In the genomic region with DNA sequence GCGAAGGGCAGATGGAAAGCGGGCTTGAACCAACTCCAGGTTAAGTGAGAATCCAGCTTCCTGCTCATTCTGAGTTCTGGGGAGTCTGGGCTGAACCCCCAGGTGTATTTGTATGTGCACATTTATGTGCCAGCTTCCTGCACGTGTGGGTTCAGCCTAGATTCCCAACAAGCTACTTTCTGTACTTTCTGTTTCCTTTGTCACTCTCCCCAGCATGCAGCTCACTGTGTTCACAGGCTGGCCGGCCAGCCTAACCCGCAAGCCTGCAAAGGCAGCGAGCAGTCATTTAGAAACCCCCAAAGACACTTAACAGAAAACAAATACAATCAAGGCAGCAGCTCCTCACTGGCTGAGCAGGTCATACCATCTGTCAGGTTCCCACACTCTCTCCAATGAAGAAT, we compare ENCODE assay signal across 8 cellular contexts. TPM values are rescaled to one million over a fixed set of nuclear protein-coding genes. Genes with fewer than 3 reads are reported as not detected.
A peak's percentile ranks its signal among the peaks of the same experiment; 100 is the strongest.
DNase-seq lines count a peak whose midpoint lies in the region; ATAC-seq and TF ChIP-seq lines count a peak whose summit lies in the region.

No MANE protein-coding gene starts in this region.

- intact Hi-C loops in posterior vena cava (cut with DNase I) = no loop called here

- H3K9me3 Mint-ChIP-seq in CD4-positive, CD25-positive, alpha-beta regulatory T cell = no peaks in the 10 kb centered on the region
- no peaks in the 10 kb centered on the region for H3K9me3 Mint-ChIP-seq in activated naive CD8-positive, alpha-beta T cell treated with anti-CD3 and anti-CD28 coated beads for 36 hours
- peaks cover 3% of the 10 kb centered on the region for H3K9me3 Mint-ChIP-seq in nephron progenitor cell

- no peaks in the 10 kb centered on the region for H3K27me3 ChIP-seq in CD4-positive, CD25-positive, alpha-beta regulatory T cell (ENCODE audit: control insufficient read depth, insufficient read depth, low read length)

- H3K36me3 ChIP-seq in CD4-positive, CD25-positive, alpha-beta regulatory T cell (ENCODE audit: control insufficient read depth, insufficient read depth, low read length) = no peaks in the 10 kb centered on the region

- peak; percentile 52 to 56 for ATAC-seq in CD4-positive, CD25-positive, alpha-beta regulatory T cell (ENCODE audit: low read depth in 2 of 2)
- ATAC-seq in GM19397 (IDR thresholded peaks at IDR 0.05; ENCODE audit: unreplicated experiment) (peak; percentile 56), HG03378 (IDR thresholded peaks at IDR 0.05; ENCODE audit: unreplicated experiment) (peak; percentile 56)

- H3K36me3 Mint-ChIP-seq in CD4-positive, CD25-positive, alpha-beta regulatory T cell = no peaks in the 10 kb centered on the region
- no peaks in the 10 kb centered on the region for H3K36me3 Mint-ChIP-seq in activated naive CD8-positive, alpha-beta T cell treated with anti-CD3 and anti-CD28 coated beads for 36 hours
- no peaks in the 10 kb centered on the region for H3K36me3 Mint-ChIP-seq in nephron progenitor cell (ENCODE audit: low read depth)

- peak overlapping the region; percentile 8 for H3K4me3 ChIP-seq in CD4-positive, CD25-positive, alpha-beta regulatory T cell (ENCODE audit: low read depth, low read length)

- peaks cover 29 to 88% (median 62%) of the 10 kb centered on the region in 4 donors for H3K4me1 Mint-ChIP-seq in CD4-positive, CD25-positive, alpha-beta regulatory T cell
- peaks cover 72% of the 10 kb centered on the region for H3K4me1 Mint-ChIP-seq in activated naive CD8-positive, alpha-beta T cell treated with anti-CD3 and anti-CD28 coated beads for 36 hours
- peaks cover 74% of the 10 kb centered on the region for H3K4me1 Mint-ChIP-seq in nephron progenitor cell

- in situ Hi-C loops in KBM-7 (cut with MboI; ENCODE audit: low pct_unique_long_range_greater_than_20kb, low sequenced_read_pairs) = no loop called here

- H3K4me3 Mint-ChIP-seq in CD4-positive, CD25-positive, alpha-beta regulatory T cell = peak overlapping the region in 3 of 4 donors; percentile 36 to 79 (median 68)
- H3K4me3 Mint-ChIP-seq in activated naive CD8-positive, alpha-beta T cell treated with anti-CD3 and anti-CD28 coated beads for 36 hours = peak overlapping the region; percentile 0
- H3K4me3 Mint-ChIP-seq in nephron progenitor cell = no peak overlapping the region

- H3K27ac Mint-ChIP-seq in CD4-positive, CD25-positive, alpha-beta regulatory T cell = peak overlapping the region in 2 of 3 donors; percentile 87 to 88
- peak overlapping the region; percentile 66 for H3K27ac Mint-ChIP-seq in activated naive CD8-positive, alpha-beta T cell treated with anti-CD3 and anti-CD28 coated beads for 36 hours
- no peak overlapping the region for H3K27ac Mint-ChIP-seq in nephron progenitor cell

- no peak for TF ChIP-seq CTCF in nephron progenitor cell (IDR thresholded peaks at IDR 0.05)

- no peaks in the 10 kb centered on the region for H3K9me3 ChIP-seq in CD4-positive, CD25-positive, alpha-beta regulatory T cell (ENCODE audit: control insufficient read depth in 2 of 2, low read length in 2 of 2)

- DNase-seq in CD4-positive, CD25-positive, alpha-beta regulatory T cell = peak in 2 of 3 donors; percentile 53 to 87
- DNase-seq in activated naive CD8-positive, alpha-beta T cell treated with anti-CD3 and anti-CD28 coated beads for 36 hours = peak; percentile 80
- DNase-seq in occipital lobe (lab: John Stamatoyannopoulos, UW) = no peak
- no peak for DNase-seq in nephron progenitor cell
- DNase-seq in KBM-7 = no peak
- DNase-seq in posterior vena cava (ENCODE audit: low spot score) = no peak

- H3K27me3 Mint-ChIP-seq in CD4-positive, CD25-positive, alpha-beta regulatory T cell = no peaks in the 10 kb centered on the region
- H3K27me3 Mint-ChIP-seq in activated naive CD8-positive, alpha-beta T cell treated with anti-CD3 and anti-CD28 coated beads for 36 hours = peaks cover 27% of the 10 kb centered on the region
- H3K27me3 Mint-ChIP-seq in nephron progenitor cell (ENCODE audit: low read depth, poor library complexity) = peaks cover 21% of the 10 kb centered on the region

- H3K4me1 ChIP-seq in CD4-positive, CD25-positive, alpha-beta regulatory T cell (ENCODE audit: control insufficient read depth, insufficient read depth, low read length, poor library complexity, severe bottlenecking) = peaks cover 76% of the 10 kb centered on the region

- peak overlapping the region; percentile 47 for H3K27ac ChIP-seq in CD4-positive, CD25-positive, alpha-beta regulatory T cell (ENCODE audit: insufficient read depth, low read length, poor library complexity, severe bottlenecking)

RNA-seq across cellular contexts. Expression of a gene that starts 1.2 kb away (rescaled TPM):
- total RNA-seq in CD4-positive, CD25-positive, alpha-beta regulatory T cell = not detected
- polyA plus RNA-seq in CD4-positive, CD25-positive, alpha-beta regulatory T cell = not detected
- total RNA-seq in activated naive CD8-positive, alpha-beta T cell treated with anti-CD3 and anti-CD28 coated beads for 36 hours = not detected
- total RNA-seq in occipital lobe = not detected
- total RNA-seq in posterior vena cava = not detected

RNA-seq across cellular contexts. Expression of a gene that starts 3.0 kb away (rescaled TPM):
- 7.0 TPM for total RNA-seq in CD4-positive, CD25-positive, alpha-beta regulatory T cell
- polyA plus RNA-seq in CD4-positive, CD25-positive, alpha-beta regulatory T cell = 1 to 10 TPM in 2 of 4 donors, under 1 TPM in 2; 0.60 to 4.4 (median 2.0) TPM
- not detected for total RNA-seq in activated naive CD8-positive, alpha-beta T cell treated with anti-CD3 and anti-CD28 coated beads for 36 hours
- total RNA-seq in occipital lobe (not detected), posterior vena cava (1 to 10 TPM; 5.2 to 6.1 TPM)

Comparison
In these comparisons a context has a peak if more than half of its experiments do, and no peak if none do; other contexts are left out.
1. DNase-seq: peak in CD4-positive, CD25-positive, alpha-beta regulatory T cell (2 of 3) and activated naive CD8-positive, alpha-beta T cell treated with anti-CD3 and anti-CD28 coated beads for 36 hours (single experiment); none in occipital lobe (single experiment), nephron progenitor cell (single experiment), KBM-7 (single experiment) and posterior vena cava (single experiment).
2. Peak in every context shown above with its lines, with median percentiles within 50 percentile points of each other: ATAC-seq.